In the genomic region with DNA sequence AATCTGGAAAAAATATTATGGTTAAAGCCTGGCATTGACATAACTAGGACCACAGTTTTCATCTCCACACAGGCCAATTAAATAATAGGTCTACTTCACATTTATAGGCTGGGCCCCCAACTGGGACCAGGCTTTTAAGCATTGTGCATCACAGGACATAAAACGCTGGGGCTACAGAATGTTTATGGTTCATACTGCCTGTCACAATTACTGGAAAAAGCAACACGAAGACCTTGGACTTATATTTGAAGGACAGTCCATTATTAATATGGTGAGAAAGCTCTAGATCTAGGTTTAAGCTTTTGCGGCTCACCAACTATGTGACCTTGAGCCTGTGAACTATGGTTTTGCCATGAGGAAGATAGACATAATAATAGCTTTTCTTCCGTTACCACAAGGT, we compare ENCODE assay signal across 17 cellular contexts.
DNase-seq lines count a peak whose midpoint lies in the region; ATAC-seq and TF ChIP-seq lines count a peak whose summit lies in the region.
"Had no signal": no experiment of that assay in that cellular context is flagged by ENCODE, and none has a peak within 500 bp of the region (broad histone marks: within the 10 kb centered on the region; RNA-seq: fewer than 3 reads in every experiment).

No MANE protein-coding gene starts in this region.

- no peak for TF ChIP-seq EP300 in neural cell (conservative IDR thresholded peaks at IDR 0.05; ENCODE audit: poor library complexity, severe bottlenecking)

- no peaks in the 10 kb centered on the region for H4K20me1 ChIP-seq in neural cell (ENCODE audit: insufficient read depth)
- H4K20me1 ChIP-seq: BLaER1 treated with 17β-estradiol and CSF1 and Interleukin-3, amounts not matched to agents 10 nM and 100 nM had no signal

- H3K9ac ChIP-seq in neural cell (ENCODE audit: low read length), result no peak overlapping the region
- H3K9ac ChIP-seq: BLaER1 treated with 17β-estradiol and CSF1 and Interleukin-3, amounts not matched to agents 10 nM and 100 nM had no signal

- peak overlapping the region; percentile 1 for H3K27ac ChIP-seq in cardiac muscle cell
- H3K27ac ChIP-seq in neural cell (ENCODE audit: low read length), result no peak overlapping the region
- H3K27ac ChIP-seq: BLaER1 treated with 17β-estradiol and CSF1 and Interleukin-3, amounts not matched to agents 10 nM and 100 nM had no signal

- no peak overlapping the region for H3K4me3 ChIP-seq in cardiac muscle cell
- H3K4me3 ChIP-seq in neural cell (ENCODE audit: low read length), result no peak overlapping the region
- H3K4me3 ChIP-seq: BLaER1 treated with 17β-estradiol and CSF1 and Interleukin-3, amounts not matched to agents 10 nM and 100 nM; GM12878 had no signal

- H3K4me2 ChIP-seq in neural cell (ENCODE audit: low read length), result no peak overlapping the region
- H3K4me2 ChIP-seq: BLaER1 treated with 17β-estradiol and CSF1 and Interleukin-3, amounts not matched to agents 10 nM and 100 nM had no signal

- intact Hi-C loops in left ventricle myocardium superior (cut with micrococcal nuclease), result no loop called here

- H3K36me3 ChIP-seq in cardiac muscle cell (no peaks in the 10 kb centered on the region), neural cell (ENCODE audit: insufficient read depth, low read length) (no peaks in the 10 kb centered on the region)
- H3K36me3 ChIP-seq: BLaER1 treated with 17β-estradiol and CSF1 and Interleukin-3, amounts not matched to agents 10 nM and 100 nM had no signal

- TF ChIP-seq CTCF in cardiac muscle cell (IDR thresholded peaks at IDR 0.05; ENCODE audit: low read depth, low read length) (no peak), neural cell (IDR thresholded peaks at IDR 0.05; ENCODE audit: poor library complexity, severe bottlenecking) (no peak)

- H2AFZ ChIP-seq in neural cell (ENCODE audit: low read depth, low read length), result no peak overlapping the region

- no peaks in the 10 kb centered on the region for H3K27me3 ChIP-seq in cardiac muscle cell
- H3K27me3 ChIP-seq in neural cell (ENCODE audit: insufficient read depth, low read depth, low read length), result no peaks in the 10 kb centered on the region
- H3K27me3 ChIP-seq: BLaER1 treated with 17β-estradiol and CSF1 and Interleukin-3, amounts not matched to agents 10 nM and 100 nM had no signal

- no peaks in the 10 kb centered on the region for H3F3A ChIP-seq in neural cell (ENCODE audit: insufficient read depth, low read length, poor library complexity, severe bottlenecking)

- H3K79me2 ChIP-seq in neural cell (replicated peaks; ENCODE audit: insufficient read depth, low read length), result no peaks in the 10 kb centered on the region

- DNase-seq in cardiac muscle cell (ENCODE audit: low read depth in 1 of 2, low spot score in 1 of 2) (no peak), left ventricle myocardium superior (no peak), NCI-H2227 (lab: John Stamatoyannopoulos, UW; ENCODE audit: unreplicated experiment) (peak; percentile 76), hepatic stellate cell (ENCODE audit: low spot score) (no peak)
- no peak for DNase-seq in activated CD4-positive, alpha-beta T cell treated with anti-CD3 and anti-CD28 coated beads for 4 hours
- DNase-seq: Calu3; CD8-positive, alpha-beta T cell; DMS53; DND-41; EL; GOT3; H7 had no signal

- peaks cover 18% of the 10 kb centered on the region for H3K4me1 ChIP-seq in cardiac muscle cell (ENCODE audit: low read depth)
- H3K4me1 ChIP-seq: BLaER1 treated with 17β-estradiol and CSF1 and Interleukin-3, amounts not matched to agents 10 nM and 100 nM had no signal

- ATAC-seq in left ventricle myocardium superior, result no peak
- ATAC-seq: CD8-positive, alpha-beta T cell; GM12878; HCT116; HepG2 had no signal

- H3K9me3 ChIP-seq in cardiac muscle cell (ENCODE audit: low read depth) (no peaks in the 10 kb centered on the region), neural cell (ENCODE audit: low read length) (no peaks in the 10 kb centered on the region)

- TF ChIP-seq RAD21 in neural cell (conservative IDR thresholded peaks at IDR 0.05), result no peak

- H3K9me2 ChIP-seq in neural cell (ENCODE audit: insufficient read depth, low read length), result no peaks in the 10 kb centered on the region

TF ChIP-seq in neural cell, 6 proteins besides CTCF, POLR2A, EP300 and RAD21:
- peak; percentile 42 for TF ChIP-seq POLR2AphosphoS5 (IDR thresholded peaks at IDR 0.05)
- no peak for TF ChIP-seq SMC3 (conservative IDR thresholded peaks at IDR 0.05; ENCODE audit: poor library complexity)
